ENCODE assay signal across 9 cellular contexts in genomic region chr2:241508510-241509407, GRCh38. TPM values are rescaled to one million over a fixed set of nuclear protein-coding genes. Genes with fewer than 3 reads are reported as not detected.
DNase-seq lines count a peak whose midpoint lies in the region; ATAC-seq, FAIRE-seq and TF ChIP-seq lines count a peak whose summit lies in the region.
"Had no signal": no experiment of that assay in that cellular context is flagged by ENCODE, and none has a peak within 500 bp of the region (broad histone marks: within the 10 kb centered on the region; RNA-seq: fewer than 3 reads in every experiment).

Gene STK25, minus strand, starts transcription at chr2:241508584. Its CDS starts 549 bp downstream, at chr2:241508035.

- DNase-seq in AG10803 (ENCODE audit: low read depth) (peak; percentile 98), NCI-H446 treated with DMSO at 0.1 percent for 48 hours (lab: John Stamatoyannopoulos, UW) (peak; percentile 95), cerebellar cortex (ENCODE audit: low spot score) (peak; percentile 96), keratinocyte (ENCODE audit: low read depth, low spot score) (peak; percentile 82)
- DNase-seq in stimulated activated CD4-positive, alpha-beta T cell treated with anti-CD3 and anti-CD28 coated beads, Interleukin-15, amount 100 ng/mL, for 1 hour (ENCODE audit: low read depth in 1 of 2, low spot score in 1 of 2) = peak; percentile 95 to 96

- H3K27ac ChIP-seq in keratinocyte (ENCODE audit: control insufficient read depth, insufficient read depth, low read length) = peak within 1 kb of the TSS; percentile 31

- H3K4me1 ChIP-seq in keratinocyte (ENCODE audit: control insufficient read depth, extremely low read depth, insufficient read depth, low read length) = peaks cover 13% of the 10 kb centered on the region

- H3K9me1 ChIP-seq in keratinocyte (ENCODE audit: control insufficient read depth, extremely low read depth, insufficient read depth, low read length) = no peaks in the 10 kb centered on the region

- dilution Hi-C loops in keratinocyte (cut with MboI; ENCODE audit: extremely low pct_ligation_motif_present, low sequenced_read_pairs) = no loop called here

- peak within 1 kb of the TSS; percentile 85 for H2AFZ ChIP-seq in keratinocyte (ENCODE audit: control insufficient read depth, low read length)

- H4K20me1 ChIP-seq in keratinocyte (ENCODE audit: control insufficient read depth, extremely low read depth, insufficient read depth, low read length) = peaks cover 17% of the 10 kb centered on the region

- peak within 1 kb of the TSS; percentile 71 for H3K9ac ChIP-seq in keratinocyte (ENCODE audit: control insufficient read depth, extremely low read depth, insufficient read depth, low read length)

- ATAC-seq in GM19035 (IDR thresholded peaks at IDR 0.05; ENCODE audit: unreplicated experiment) (peak; percentile 91), HG03354 (IDR thresholded peaks at IDR 0.05; ENCODE audit: poor library complexity, severe bottlenecking, unreplicated experiment) (peak; percentile 92)
- peak; percentile 96 to 97 for ATAC-seq in activated CD4-positive, CD25-positive, alpha-beta regulatory T cell treated with anti-CD3 and anti-CD28 coated beads, Interleukin-2, amount 50 U/mL, for 24 hours

- H3K4me3 ChIP-seq in AG10803 (ENCODE audit: low read length) (peak within 1 kb of the TSS; percentile 80), keratinocyte (ENCODE audit: control insufficient read depth in 2 of 3, extremely low read depth in 1 of 3, insufficient read depth in 2 of 3, low read depth in 1 of 3, low read length in 3 of 3) (peak within 1 kb of the TSS; percentile 79 to 87 (median 84))

- H3K4me2 ChIP-seq in keratinocyte (ENCODE audit: control insufficient read depth, extremely low read depth, insufficient read depth, low read depth, low read length) = peak within 1 kb of the TSS; percentile 89

- no peaks in the 10 kb centered on the region for H3K9me3 ChIP-seq in keratinocyte (ENCODE audit: control insufficient read depth, low read depth, low read length)

- peaks cover 0 to 13% of the 10 kb centered on the region in 2 experiments for H3K36me3 ChIP-seq in keratinocyte (ENCODE audit: control insufficient read depth in 2 of 2, extremely low read depth in 1 of 2, insufficient read depth in 2 of 2, low read length in 2 of 2)

- peaks cover 42% of the 10 kb centered on the region for H3K79me2 ChIP-seq in keratinocyte (ENCODE audit: control insufficient read depth, insufficient read depth, low read length)

- TF ChIP-seq CTCF in AG10803 (conservative IDR thresholded peaks at IDR 0.05; ENCODE audit: low read length) = no peak
- TF ChIP-seq CTCF in keratinocyte (optimal IDR thresholded peaks at IDR 0.05 in 1 of 3, IDR thresholded peaks at IDR 0.05 in 1 of 3, conservative IDR thresholded peaks at IDR 0.05 in 1 of 3; ENCODE audit: extremely low read depth in 1 of 3, insufficient read depth in 2 of 3, low read length in 3 of 3) = no peak

- H3K27me3 ChIP-seq in keratinocyte (ENCODE audit: control insufficient read depth, extremely low read depth, insufficient read depth, low read length) = no peaks in the 10 kb centered on the region

- FAIRE-seq in keratinocyte (lab: Jason Lieb, UNC) = no peak
- FAIRE-seq: endometrium had no signal

RNA-seq across cellular contexts. Expression of gene STK25, which starts in this region (rescaled TPM):
- polyA plus RNA-seq in keratinocyte = 237 to 339 TPM (median 242 TPM) in 3 replicates
- polyA plus RNA-seq in keratinocyte (2011; ENCODE audit: low read depth) = 66.7 TPM
- polyA plus RNA-seq in keratinocyte (2011; cell fraction: cytosol; rRNA removed) = 239 and 299 TPM in 2 replicates
- polyA plus RNA-seq in keratinocyte (2011; cell fraction: nucleus; rRNA removed) = 460 and 595 TPM in 2 replicates
- 113 and 131 TPM in 2 replicates for polyA plus RNA-seq in keratinocyte (2012; ENCODE audit: low replicate concordance)
- polyA minus RNA-seq in keratinocyte = 291 to 647 TPM (median 368 TPM) in 3 replicates
- 146 TPM for polyA minus RNA-seq in keratinocyte (2011; cell fraction: cytosol; rRNA and poly(A)+ RNA removed)
- 112 and 126 TPM in 2 replicates for polyA minus RNA-seq in keratinocyte (2011; cell fraction: nucleus; rRNA and poly(A)+ RNA removed)

Comparison
In these comparisons a context has a peak if more than half of its experiments do, and no peak if none do; other contexts are left out.
1. Peak in every context shown above with its lines: DNase-seq, ATAC-seq, H3K4me3 ChIP-seq and H3K27ac ChIP-seq.